8 cellular contexts compared by ENCODE assay signal in the genomic region with DNA sequence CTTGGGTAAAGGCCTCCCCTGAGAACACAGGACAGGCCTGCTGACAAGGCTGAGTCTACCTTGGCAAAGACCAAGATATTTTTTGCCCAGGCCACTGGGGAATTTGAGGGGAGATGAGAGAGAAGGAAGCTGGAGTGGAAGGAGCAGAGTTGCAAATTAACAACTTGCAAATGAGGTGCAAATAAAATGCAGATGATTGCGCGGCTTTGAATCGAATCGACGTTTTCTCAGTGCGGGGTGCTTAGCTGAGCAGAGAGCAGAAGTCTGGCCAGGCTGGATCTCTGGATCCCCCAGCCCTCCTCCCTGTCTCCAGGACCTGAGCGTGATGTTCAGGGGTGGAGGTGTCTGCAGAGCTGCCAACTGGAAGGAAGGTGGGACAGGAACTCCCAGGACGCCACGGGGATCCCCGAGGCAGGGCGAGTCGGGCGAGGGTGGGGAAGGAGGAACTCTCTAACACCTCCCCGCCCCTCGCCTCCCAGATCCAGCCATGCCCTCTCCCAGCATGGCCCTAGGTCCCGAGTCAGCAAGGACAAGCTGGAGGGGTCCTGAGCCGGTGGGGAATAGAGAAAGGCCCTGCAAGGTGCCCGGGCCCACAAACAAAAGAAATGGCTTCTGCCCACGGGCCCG. TPM values are rescaled to one million over a fixed set of nuclear protein-coding genes. Genes with fewer than 3 reads are reported as not detected.
DNase-seq lines count a peak whose midpoint lies in the region; ATAC-seq and FAIRE-seq lines count a peak whose summit lies in the region.

No MANE protein-coding gene starts in this region.

- ATAC-seq in HG02798 (IDR thresholded peaks at IDR 0.05; ENCODE audit: poor library complexity, unreplicated experiment) (peak; percentile 22), HG03565 (IDR thresholded peaks at IDR 0.05; ENCODE audit: unreplicated experiment) (no peak)

- no peak overlapping the region for H3K27ac Mint-ChIP-seq in activated naive CD4-positive, alpha-beta T cell treated with anti-CD3 and anti-CD28 coated beads, Interleukin-2, amount 10 ng/mL, durations not matched to agents 7 days and 5 days

- peaks cover 83% of the 10 kb centered on the region for H3K27me3 Mint-ChIP-seq in activated naive CD4-positive, alpha-beta T cell treated with anti-CD3 and anti-CD28 coated beads, Interleukin-2, amount 10 ng/mL, durations not matched to agents 7 days and 5 days

- peak overlapping the region; percentile 74 for H3K4me3 ChIP-seq in iPS-18a (ENCODE audit: low read length)
- peak overlapping the region; percentile 55 to 68 for H3K4me3 ChIP-seq in small intestine (ENCODE audit: low read depth in 1 of 2, low read length in 2 of 2)

- no peaks in the 10 kb centered on the region for H3K36me3 Mint-ChIP-seq in activated naive CD4-positive, alpha-beta T cell treated with anti-CD3 and anti-CD28 coated beads, Interleukin-2, amount 10 ng/mL, durations not matched to agents 7 days and 5 days

- H3K9me3 Mint-ChIP-seq in activated naive CD4-positive, alpha-beta T cell treated with anti-CD3 and anti-CD28 coated beads, Interleukin-2, amount 10 ng/mL, durations not matched to agents 7 days and 5 days: no peaks in the 10 kb centered on the region

- H3K27ac ChIP-seq in iPS-18a (ENCODE audit: low read length) (no peak overlapping the region), small intestine (ENCODE audit: low read depth in 1 of 2, low read length in 1 of 2) (peak overlapping the region in 1 of 2 donors; percentile 32)

- H3K36me3 ChIP-seq in iPS-18a (ENCODE audit: control insufficient read depth, low read depth, low read length) (no peaks in the 10 kb centered on the region), small intestine (ENCODE audit: control insufficient read depth in 2 of 2, insufficient read depth in 2 of 2, low read length in 2 of 2) (no peaks in the 10 kb centered on the region)

- H3K4me1 ChIP-seq in iPS-18a (ENCODE audit: control insufficient read depth, low read depth, low read length) (peaks cover 8% of the 10 kb centered on the region), small intestine (ENCODE audit: control insufficient read depth in 2 of 2, insufficient read depth in 1 of 2, low read depth in 1 of 2, low read length in 1 of 2) (peaks cover 0 to 2% of the 10 kb centered on the region in 2 donors)

- H3K27me3 ChIP-seq in iPS-18a (ENCODE audit: control insufficient read depth, insufficient read depth, low read length): no peaks in the 10 kb centered on the region
- no peaks in the 10 kb centered on the region for H3K27me3 ChIP-seq in small intestine (ENCODE audit: control insufficient read depth in 2 of 2, insufficient read depth in 2 of 2, low read length in 2 of 2)

- H3K4me3 Mint-ChIP-seq in activated naive CD4-positive, alpha-beta T cell treated with anti-CD3 and anti-CD28 coated beads, Interleukin-2, amount 10 ng/mL, durations not matched to agents 7 days and 5 days: peak overlapping the region; percentile 69

- in situ Hi-C loops in G401 (cut with HindIII; ENCODE audit: low sequenced_read_pairs): no loop called here

- CTCF ChIA-PET in activated naive CD4-positive, alpha-beta T cell treated with anti-CD3 and anti-CD28 coated beads, Interleukin-2, amount 10 ng/mL, durations not matched to agents 7 days and 5 days (lab: Charles Lee): interaction anchor here (1.1 to 3.3 kb wide), 2 partner anchors 57 to 110 kb away, joined by 3 to 11 read pairs; a partner anchor contains a TSS

- H3K9me3 ChIP-seq in iPS-18a (ENCODE audit: control insufficient read depth, low read depth, low read length): no peaks in the 10 kb centered on the region
- H3K9me3 ChIP-seq in small intestine (ENCODE audit: control insufficient read depth, low read depth): no peaks in the 10 kb centered on the region

- peak overlapping the region; percentile 61 for H3K9ac ChIP-seq in iPS-18a (ENCODE audit: low read length)

- DNase-seq in G401 (ENCODE audit: low spot score) (peak; percentile 59), small intestine (no peak), hippocampal formation (lab: John Stamatoyannopoulos, UW) (no peak), HCEC 1CT (no peak)
- peak; percentile 38 for DNase-seq in activated naive CD4-positive, alpha-beta T cell treated with anti-CD3 and anti-CD28 coated beads, Interleukin-2, amount 10 ng/mL, durations not matched to agents 7 days and 5 days

- H3K4me1 Mint-ChIP-seq in activated naive CD4-positive, alpha-beta T cell treated with anti-CD3 and anti-CD28 coated beads, Interleukin-2, amount 10 ng/mL, durations not matched to agents 7 days and 5 days: peaks cover 16% of the 10 kb centered on the region

- 25 to 28% (median 26%) methylated on average over 18 to 20 of the region's 20 CpGs for WGBS in small intestine, 3 donors

- no peak for FAIRE-seq in small intestine (lab: Jason Lieb, UNC)

RNA-seq across cellular contexts. Expression of a gene that starts 0.5 kb away (rescaled TPM):
- total RNA-seq in G401 (2014; rRNA removed; shearing (Covaris generic)): 0.74 and 1.6 TPM in 2 replicates
- 1 to 10 TPM in 2 of 3 donors, under 1 TPM in 1; 0.81 to 1.4 (median 1.3) TPM for polyA plus RNA-seq in small intestine

RNA-seq across cellular contexts. Expression of a gene that starts 20.1 kb away (rescaled TPM):
- total RNA-seq in G401 (2014; rRNA removed; shearing (Covaris generic)): not detected in 2 replicates
- polyA plus RNA-seq in small intestine: 10 to 100 TPM in 1 of 3 donors, 1 to 10 TPM in 2; 3.3 to 10.7 (median 5.1) TPM

RNA-seq across cellular contexts. Expression of a gene that starts 42.8 kb away (rescaled TPM):
- total RNA-seq in G401 (2014; rRNA removed; shearing (Covaris generic)): 64.7 and 86.2 TPM in 2 replicates
- polyA plus RNA-seq in small intestine: 100 to 1,000 TPM; 227 to 870 (median 380) TPM

Comparison
In these comparisons a context has a peak if more than half of its experiments do, and no peak if none do; other contexts are left out.
1. DNase-seq: peak in G401 (single experiment) and activated naive CD4-positive, alpha-beta T cell treated with anti-CD3 and anti-CD28 coated beads, Interleukin-2, amount 10 ng/mL, durations not matched to agents 7 days and 5 days (single experiment); none in small intestine (single experiment), hippocampal formation (0 of 2) and HCEC 1CT (single experiment).